Comparison of ENCODE assay signal across 22 cellular contexts in the genomic region with DNA sequence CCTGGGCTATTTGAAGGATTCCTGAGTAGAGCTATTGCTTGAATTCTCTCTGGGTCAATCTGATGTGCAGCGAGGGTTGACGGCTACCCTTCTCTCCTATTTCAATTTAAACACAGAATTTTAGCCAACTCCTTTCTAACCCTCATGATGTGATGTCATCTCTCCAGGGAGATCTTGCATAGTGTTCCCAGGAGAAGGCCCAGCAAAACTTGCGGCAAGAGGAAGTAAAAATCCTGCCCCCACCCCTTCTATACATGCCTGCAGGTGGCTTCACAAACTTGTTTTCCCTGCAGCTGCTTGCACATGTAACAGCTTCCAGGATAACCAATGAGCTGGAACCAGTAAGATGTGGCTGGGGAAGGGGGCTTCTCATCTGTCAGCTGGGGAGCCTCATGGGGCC.
DNase-seq lines count a peak whose midpoint lies in the region; ATAC-seq and TF ChIP-seq lines count a peak whose summit lies in the region.
"Had no signal": no experiment of that assay in that cellular context is flagged by ENCODE, and none has a peak within 500 bp of the region (broad histone marks: within the 10 kb centered on the region; RNA-seq: fewer than 3 reads in every experiment).

No MANE protein-coding gene starts in this region.

- H3K9me3 ChIP-seq in BLaER1 treated with 17β-estradiol and CSF1 and Interleukin-3, amounts not matched to agents 10 nM and 100 nM (replicated peaks in 1 of 11) = peaks cover 37 to 57% (median 46%) of the 10 kb centered on the region in 11 experiments
- H3K9me3 ChIP-seq in sigmoid colon = no peaks in the 10 kb centered on the region
- H3K9me3 ChIP-seq: BE2C had no signal

- peak overlapping the region in 10 of 11 experiments; percentile 21 to 89 (median 76); a peak in 20 of 22 replicates for H3K4me2 ChIP-seq in BLaER1 treated with 17β-estradiol and CSF1 and Interleukin-3, amounts not matched to agents 10 nM and 100 nM

- H3K4me3 ChIP-seq in BLaER1 treated with 17β-estradiol and CSF1 and Interleukin-3, amounts not matched to agents 10 nM and 100 nM = peak overlapping the region in 1 of 10 experiments; percentile 18; a peak in 1 of 20 replicates
- H3K4me3 ChIP-seq in sigmoid colon = no peak overlapping the region
- H3K4me3 ChIP-seq: GM12878 had no signal

- H3K27ac Mint-ChIP-seq in activated naive CD4-positive, alpha-beta T cell treated with anti-CD3 and anti-CD28 coated beads for 36 hours = no peak overlapping the region
- H3K27ac Mint-ChIP-seq: CD14-positive monocyte; CD4-positive, alpha-beta memory T cell; CD4-positive, CD25-positive, alpha-beta regulatory T cell; CD8-positive, alpha-beta memory T cell had no signal

- DNase-seq in NCI-H526 treated with DMSO at 0.1 percent for 48 hours (lab: John Stamatoyannopoulos, UW) (peak; percentile 26), sigmoid colon (no peak)
- no peak for DNase-seq in activated naive CD4-positive, alpha-beta T cell treated with anti-CD3 and anti-CD28 coated beads for 36 hours
- DNase-seq: 8988T; ACHN; BE2C; C1 segment of cervical spinal cord; CD4-positive, alpha-beta memory T cell; CD4-positive, CD25-positive, alpha-beta regulatory T cell; CD8-positive, alpha-beta memory T cell; COR-L47; DMS 273 treated with DMSO at 0.1 percent for 48 hours; DMS153; DMS53; DMS79; DND-41; EL; GDM1 had no signal

- no peak for TF ChIP-seq CTCF in sigmoid colon (IDR thresholded peaks at IDR 0.05)

- no peak for TF ChIP-seq EP300 in sigmoid colon (IDR thresholded peaks at IDR 0.05)

- no peaks in the 10 kb centered on the region for H3K36me3 Mint-ChIP-seq in activated naive CD4-positive, alpha-beta T cell treated with anti-CD3 and anti-CD28 coated beads for 36 hours (ENCODE audit: low read depth)
- H3K36me3 Mint-ChIP-seq: CD14-positive monocyte; CD4-positive, alpha-beta memory T cell; CD4-positive, CD25-positive, alpha-beta regulatory T cell; CD8-positive, alpha-beta memory T cell had no signal

- no peaks in the 10 kb centered on the region for H4K20me1 ChIP-seq in BLaER1 treated with 17β-estradiol and CSF1 and Interleukin-3, amounts not matched to agents 10 nM and 100 nM

- H3K27me3 ChIP-seq in BLaER1 treated with 17β-estradiol and CSF1 and Interleukin-3, amounts not matched to agents 10 nM and 100 nM = no peaks in the 10 kb centered on the region
- H3K27me3 ChIP-seq in sigmoid colon = no peaks in the 10 kb centered on the region
- H3K27me3 ChIP-seq: BE2C had no signal

- no peak for ATAC-seq in HG03460 (IDR thresholded peaks at IDR 0.05; ENCODE audit: unreplicated experiment)
- ATAC-seq: GM12878 had no signal

- H3K4me1 Mint-ChIP-seq in activated naive CD4-positive, alpha-beta T cell treated with anti-CD3 and anti-CD28 coated beads for 36 hours (ENCODE audit: low read depth) = no peaks in the 10 kb centered on the region
- H3K4me1 Mint-ChIP-seq: CD14-positive monocyte; CD4-positive, alpha-beta memory T cell; CD4-positive, CD25-positive, alpha-beta regulatory T cell; CD8-positive, alpha-beta memory T cell had no signal

- H3K27me3 Mint-ChIP-seq in activated naive CD4-positive, alpha-beta T cell treated with anti-CD3 and anti-CD28 coated beads for 36 hours (ENCODE audit: low read depth) = no peaks in the 10 kb centered on the region
- H3K27me3 Mint-ChIP-seq: CD4-positive, CD25-positive, alpha-beta regulatory T cell had no signal

- 70 to 83% methylated on average over 3 of the region's 3 CpGs for WGBS in sigmoid colon, 2 donors

- H3K9me3 Mint-ChIP-seq in activated naive CD4-positive, alpha-beta T cell treated with anti-CD3 and anti-CD28 coated beads for 36 hours = no peaks in the 10 kb centered on the region

- peaks cover 0 to 82% (median 54%) of the 10 kb centered on the region in 10 experiments; a peak in 19 of 20 replicates for H3K4me1 ChIP-seq in BLaER1 treated with 17β-estradiol and CSF1 and Interleukin-3, amounts not matched to agents 10 nM and 100 nM
- no peaks in the 10 kb centered on the region for H3K4me1 ChIP-seq in sigmoid colon
- H3K4me1 ChIP-seq: BE2C had no signal

- H3K27ac ChIP-seq in BLaER1 treated with 17β-estradiol and CSF1 and Interleukin-3, amounts not matched to agents 10 nM and 100 nM = peak overlapping the region in 6 of 11 experiments; percentile 43 to 78 (median 74); a peak in 11 of 22 replicates
- no peak overlapping the region for H3K27ac ChIP-seq in sigmoid colon

- no peak for TF ChIP-seq POLR2A in sigmoid colon (IDR thresholded peaks at IDR 0.05)

- no peak overlapping the region for H3K4me3 Mint-ChIP-seq in activated naive CD4-positive, alpha-beta T cell treated with anti-CD3 and anti-CD28 coated beads for 36 hours
- H3K4me3 Mint-ChIP-seq: CD14-positive monocyte; CD4-positive, alpha-beta memory T cell; CD4-positive, CD25-positive, alpha-beta regulatory T cell; CD8-positive, alpha-beta memory T cell had no signal

- intact Hi-C loops in sigmoid colon (cut with DNase I) = no loop called here
- intact Hi-C loops in activated naive CD4-positive, alpha-beta T cell treated with anti-CD3 and anti-CD28 coated beads for 36 hours (cut with micrococcal nuclease) = no loop called here

- no peaks in the 10 kb centered on the region for H3K36me3 ChIP-seq in BLaER1 treated with 17β-estradiol and CSF1 and Interleukin-3, amounts not matched to agents 10 nM and 100 nM
- H3K36me3 ChIP-seq in sigmoid colon = no peaks in the 10 kb centered on the region
- H3K36me3 ChIP-seq: BE2C had no signal

- CTCF ChIA-PET in activated naive CD4-positive, alpha-beta T cell treated with anti-CD3 and anti-CD28 coated beads for 36 hours (lab: Charles Lee) = interaction anchor here (0.6 kb wide), 1 partner anchor 207 kb away, joined by 3 read pairs; no protein-coding TSS in a partner anchor

- H3K9ac ChIP-seq in BLaER1 treated with 17β-estradiol and CSF1 and Interleukin-3, amounts not matched to agents 10 nM and 100 nM = peak overlapping the region in 4 of 11 experiments; percentile 51 to 58 (median 58); a peak in 8 of 22 replicates

Comparison
In these comparisons a context has a peak if more than half of its experiments do, and no peak if none do; other contexts are left out.
1. H3K27ac ChIP-seq: peak in BLaER1 treated with 17β-estradiol and CSF1 and Interleukin-3, amounts not matched to agents 10 nM and 100 nM (6 of 11); none in sigmoid colon (0 of 4).